In the genomic region with DNA sequence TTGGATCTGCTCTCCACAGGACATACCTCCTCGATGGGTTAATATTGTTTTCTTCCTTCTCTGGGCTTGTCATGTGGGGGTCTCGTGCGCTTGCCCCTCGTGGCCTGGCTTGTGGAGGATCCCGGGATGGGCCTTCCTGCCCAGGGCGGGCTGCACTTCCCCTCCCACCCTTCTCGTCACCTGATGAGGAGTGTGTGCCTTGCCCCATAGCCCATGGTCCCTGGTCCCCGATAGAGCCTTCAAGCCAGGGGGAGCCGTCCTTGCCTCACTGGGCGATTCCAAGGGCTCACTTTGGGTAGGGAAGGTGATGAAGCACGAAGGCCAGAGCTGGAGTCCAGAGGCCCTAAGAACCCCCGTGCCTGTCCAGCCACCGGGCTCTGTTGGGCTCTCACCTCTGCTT, we compare ENCODE assay signal across 15 cellular contexts. TPM values are rescaled to one million over a fixed set of nuclear protein-coding genes. Genes with fewer than 3 reads are reported as not detected.
A peak's percentile ranks its signal among the peaks of the same experiment; 100 is the strongest.
DNase-seq lines count a peak whose midpoint lies in the region; ATAC-seq and TF ChIP-seq lines count a peak whose summit lies in the region.
"Had no signal": no experiment of that assay in that cellular context is flagged by ENCODE, and none has a peak within 500 bp of the region (broad histone marks: within the 10 kb centered on the region; RNA-seq: fewer than 3 reads in every experiment).

No MANE protein-coding gene starts in this region.

- no peak; a peak in 1 of 4 replicates for TF ChIP-seq CTCF in GM23338 (conservative IDR thresholded peaks at IDR 0.05; ENCODE audit: low read depth in 2 of 2)
- no peak for TF ChIP-seq CTCF in brain (conservative IDR thresholded peaks at IDR 0.05)

- H3K36me3 ChIP-seq in GM23338 (ENCODE audit: insufficient read depth) (peaks cover 18% of the 10 kb centered on the region; the same call in 1 of the 2 replicates), skeletal muscle tissue (ENCODE audit: control insufficient read depth in 3 of 3, insufficient read depth in 3 of 3, low read length in 3 of 3) (peaks cover 57 to 65% (median 59%) of the 10 kb centered on the region in 3 donors)

- H3K27me3 Mint-ChIP-seq in GM23338 (ENCODE audit: insufficient read depth, low read depth, poor library complexity), result peaks cover 16% of the 10 kb centered on the region
- H3K27me3 Mint-ChIP-seq in brain, result no peaks in the 10 kb centered on the region
- H3K27me3 Mint-ChIP-seq: activated CD8-positive, alpha-beta memory T cell treated with anti-CD3 and anti-CD28 coated beads, Interleukin-2, amount 10 ng/mL, durations not matched to agents 7 days and 5 days; activated naive CD4-positive, alpha-beta T cell treated with anti-CD3 and anti-CD28 coated beads, Interleukin-2, amount 10 ng/mL, durations not matched to agents 7 days and 5 days had no signal

- H3K4me2 ChIP-seq in GM23338, result no peak overlapping the region

- H3K27me3 ChIP-seq in GM23338 (ENCODE audit: insufficient read depth), result no peaks in the 10 kb centered on the region
- H3K27me3 ChIP-seq in skeletal muscle tissue (ENCODE audit: control insufficient read depth in 3 of 3, insufficient read depth in 3 of 3, low read length in 3 of 3), result no peaks in the 10 kb centered on the region
- H3K27me3 ChIP-seq: left lung, right lobe of liver had no signal

- no peaks in the 10 kb centered on the region for H3K9me3 Mint-ChIP-seq in GM23338
- no peaks in the 10 kb centered on the region for H3K9me3 Mint-ChIP-seq in brain
- H3K9me3 Mint-ChIP-seq: activated naive CD4-positive, alpha-beta T cell treated with anti-CD3 and anti-CD28 coated beads, Interleukin-2, amount 10 ng/mL, durations not matched to agents 7 days and 5 days; natural killer cell had no signal

- ATAC-seq in GM23338, result peak; percentile 14
- peak; percentile 2 for ATAC-seq in left ventricle myocardium superior
- no peak for ATAC-seq in HG02610 (IDR thresholded peaks at IDR 0.05; ENCODE audit: unreplicated experiment)
- ATAC-seq in HG02870 (IDR thresholded peaks at IDR 0.05; ENCODE audit: unreplicated experiment), result no peak
- ATAC-seq: activated CD8-positive, alpha-beta memory T cell treated with anti-CD3 and anti-CD28 coated beads, Interleukin-2, amount 10 ng/mL, durations not matched to agents 7 days and 5 days; natural killer cell had no signal

- H3K27ac ChIP-seq in GM23338 (ENCODE audit: low read depth) (0 out of 2 replicates have a peak overlapping the region, but pooled peaks have one; percentile 39), skeletal muscle tissue (ENCODE audit: low read depth, low read length) (peak overlapping the region; percentile 62)
- H3K27ac ChIP-seq: left lung had no signal

- intact Hi-C loops in left ventricle myocardium superior (cut with micrococcal nuclease), result no loop called here

- no peaks in the 10 kb centered on the region for H3F3A ChIP-seq in GM23338 (replicated peaks; ENCODE audit: low read depth)

- H3K4me3 Mint-ChIP-seq in GM23338, result no peak overlapping the region
- no peak overlapping the region for H3K4me3 Mint-ChIP-seq in brain
- H3K4me3 Mint-ChIP-seq: activated CD8-positive, alpha-beta memory T cell treated with anti-CD3 and anti-CD28 coated beads, Interleukin-2, amount 10 ng/mL, durations not matched to agents 7 days and 5 days; activated naive CD4-positive, alpha-beta T cell treated with anti-CD3 and anti-CD28 coated beads, Interleukin-2, amount 10 ng/mL, durations not matched to agents 7 days and 5 days; natural killer cell had no signal

- no peak overlapping the region for H2AFZ ChIP-seq in GM23338

- H3K9me2 ChIP-seq in GM23338 (ENCODE audit: insufficient read depth), result no peaks in the 10 kb centered on the region

- H3K36me3 Mint-ChIP-seq in GM23338 (ENCODE audit: low read depth) (peaks cover 62% of the 10 kb centered on the region), brain (peaks cover 67% of the 10 kb centered on the region)
- H3K36me3 Mint-ChIP-seq: natural killer cell had no signal

- peaks cover 3% of the 10 kb centered on the region; the same call in 1 of the 2 replicates for H4K20me1 ChIP-seq in GM23338 (replicated peaks; ENCODE audit: insufficient read depth)

- no peaks in the 10 kb centered on the region for H3K4me1 ChIP-seq in GM23338 (ENCODE audit: insufficient read depth)
- H3K4me1 ChIP-seq in skeletal muscle tissue (ENCODE audit: control insufficient read depth in 3 of 3, insufficient read depth in 3 of 3, low read length in 3 of 3), result peaks cover 27 to 31% (median 30%) of the 10 kb centered on the region in 3 donors
- H3K4me1 ChIP-seq: left lung had no signal

- DNase-seq in GM23338 (ENCODE audit: low spot score), result no peak
- DNase-seq in left ventricle myocardium superior, result no peak
- DNase-seq in DMS79 treated with DMSO at 0.1 percent for 48 hours (lab: John Stamatoyannopoulos, UW), result no peak
- DNase-seq in NK-92 treated with Interleukin-12 subunit alpha and Interleukin-12 subunit beta, amount 100 ng/mL, for 24 hours (lab: John Stamatoyannopoulos, UW), result no peak
- DNase-seq: activated CD8-positive, alpha-beta memory T cell treated with anti-CD3 and anti-CD28 coated beads, Interleukin-2, amount 10 ng/mL, durations not matched to agents 7 days and 5 days; activated naive CD4-positive, alpha-beta T cell treated with anti-CD3 and anti-CD28 coated beads, Interleukin-2, amount 10 ng/mL, durations not matched to agents 7 days and 5 days; natural killer cell; NCI-H1417 treated with DMSO at 0.1 percent for 48 hours; stimulated activated CD4-positive, alpha-beta T cell treated with anti-CD3 and anti-CD28 coated beads, Interleukin-4, amount 100 ng/mL, for 4 hours had no signal

- no peak overlapping the region for H3K4me3 ChIP-seq in GM23338
- no peak overlapping the region for H3K4me3 ChIP-seq in skeletal muscle tissue (ENCODE audit: low read length in 3 of 3)
- H3K4me3 ChIP-seq: left lung, right lobe of liver had no signal

- H3K79me2 ChIP-seq in GM23338 (replicated peaks; ENCODE audit: insufficient read depth), result no peaks in the 10 kb centered on the region

- H3K4me1 Mint-ChIP-seq in GM23338 (no peaks in the 10 kb centered on the region), brain (no peaks in the 10 kb centered on the region)
- H3K4me1 Mint-ChIP-seq: activated CD8-positive, alpha-beta memory T cell treated with anti-CD3 and anti-CD28 coated beads, Interleukin-2, amount 10 ng/mL, durations not matched to agents 7 days and 5 days; activated naive CD4-positive, alpha-beta T cell treated with anti-CD3 and anti-CD28 coated beads, Interleukin-2, amount 10 ng/mL, durations not matched to agents 7 days and 5 days; natural killer cell had no signal

- H3K27ac Mint-ChIP-seq in GM23338, result no peak overlapping the region
- H3K27ac Mint-ChIP-seq in brain, result peak overlapping the region in 3 of 5 experiments; percentile 11 to 24 (median 16)
- H3K27ac Mint-ChIP-seq: activated CD8-positive, alpha-beta memory T cell treated with anti-CD3 and anti-CD28 coated beads, Interleukin-2, amount 10 ng/mL, durations not matched to agents 7 days and 5 days; activated naive CD4-positive, alpha-beta T cell treated with anti-CD3 and anti-CD28 coated beads, Interleukin-2, amount 10 ng/mL, durations not matched to agents 7 days and 5 days; natural killer cell had no signal

- H3K9me3 ChIP-seq in skeletal muscle tissue (ENCODE audit: control insufficient read depth in 3 of 3, low read length in 3 of 3), result no peaks in the 10 kb centered on the region
- H3K9me3 ChIP-seq: left lung, right lobe of liver had no signal

- peak overlapping the region in 1 of 3 donors; percentile 79 for H3K9ac ChIP-seq in skeletal muscle tissue (ENCODE audit: low read depth in 1 of 3, low read length in 3 of 3)

TF ChIP-seq in GM23338, 12 proteins besides CTCF, POLR2A, EP300 and RAD21 (continues in another document):
- TF ChIP-seq, protein P1, sequence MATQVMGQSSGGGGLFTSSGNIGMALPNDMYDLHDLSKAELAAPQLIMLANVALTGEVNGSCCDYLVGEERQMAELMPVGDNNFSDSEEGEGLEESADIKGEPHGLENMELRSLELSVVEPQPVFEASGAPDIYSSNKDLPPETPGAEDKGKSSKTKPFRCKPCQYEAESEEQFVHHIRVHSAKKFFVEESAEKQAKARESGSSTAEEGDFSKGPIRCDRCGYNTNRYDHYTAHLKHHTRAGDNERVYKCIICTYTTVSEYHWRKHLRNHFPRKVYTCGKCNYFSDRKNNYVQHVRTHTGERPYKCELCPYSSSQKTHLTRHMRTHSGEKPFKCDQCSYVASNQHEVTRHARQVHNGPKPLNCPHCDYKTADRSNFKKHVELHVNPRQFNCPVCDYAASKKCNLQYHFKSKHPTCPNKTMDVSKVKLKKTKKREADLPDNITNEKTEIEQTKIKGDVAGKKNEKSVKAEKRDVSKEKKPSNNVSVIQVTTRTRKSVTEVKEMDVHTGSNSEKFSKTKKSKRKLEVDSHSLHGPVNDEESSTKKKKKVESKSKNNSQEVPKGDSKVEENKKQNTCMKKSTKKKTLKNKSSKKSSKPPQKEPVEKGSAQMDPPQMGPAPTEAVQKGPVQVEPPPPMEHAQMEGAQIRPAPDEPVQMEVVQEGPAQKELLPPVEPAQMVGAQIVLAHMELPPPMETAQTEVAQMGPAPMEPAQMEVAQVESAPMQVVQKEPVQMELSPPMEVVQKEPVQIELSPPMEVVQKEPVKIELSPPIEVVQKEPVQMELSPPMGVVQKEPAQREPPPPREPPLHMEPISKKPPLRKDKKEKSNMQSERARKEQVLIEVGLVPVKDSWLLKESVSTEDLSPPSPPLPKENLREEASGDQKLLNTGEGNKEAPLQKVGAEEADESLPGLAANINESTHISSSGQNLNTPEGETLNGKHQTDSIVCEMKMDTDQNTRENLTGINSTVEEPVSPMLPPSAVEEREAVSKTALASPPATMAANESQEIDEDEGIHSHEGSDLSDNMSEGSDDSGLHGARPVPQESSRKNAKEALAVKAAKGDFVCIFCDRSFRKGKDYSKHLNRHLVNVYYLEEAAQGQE (IDR thresholded peaks at IDR 0.05; ENCODE audit: unreplicated experiment), result no peak
- TF ChIP-seq NANOG (IDR thresholded peaks at IDR 0.05; ENCODE audit: borderline replicate concordance), result no peak
- TF ChIP-seq ZNF331 (CRISPR knock-in tag; IDR thresholded peaks at IDR 0.05; ENCODE audit: low read depth), result no peak
- no peak for TF ChIP-seq CREB1 (CRISPR knock-in tag; IDR thresholded peaks at IDR 0.05; ENCODE audit: low read depth)
- no peak for TF ChIP-seq EZH2 (IDR thresholded peaks at IDR 0.05; ENCODE audit: low read depth, unreplicated experiment)
- no peak for TF ChIP-seq EZH2phosphoT487 (IDR thresholded peaks at IDR 0.05; ENCODE audit: unreplicated experiment)

RNA-seq across cellular contexts. Expression of a gene that starts 28.7 kb away (rescaled TPM):
- 68.4 and 78.3 TPM in 2 replicates for total RNA-seq in GM23338 (2014; rRNA removed; shearing (Covaris generic))
- polyA plus RNA-seq in GM23338 (2016; fragmentation: Nextera tagmentation; extraction: Ambion mirVana) (48.7 and 51.5 TPM in 2 replicates), brain (ENCODE audit: insufficient read depth, low read depth, low replicate concordance) (320 TPM)
- total RNA-seq in left ventricle myocardium superior (36.8 TPM), skeletal muscle tissue (31.8 TPM)

Comparison
In these comparisons a context has a peak if more than half of its experiments do, and no peak if none do; other contexts are left out.
1. ATAC-seq: peak in GM23338 (single experiment) and left ventricle myocardium superior (single experiment); none in HG02610 (single experiment) and HG02870 (single experiment).